8 cellular contexts compared by ENCODE assay signal in genomic region chr10:101830322-101831168, GRCh38.
A peak's percentile ranks its signal among the peaks of the same experiment; 100 is the strongest.
DNase-seq lines count a peak whose midpoint lies in the region; ATAC-seq and TF ChIP-seq lines count a peak whose summit lies in the region.

No MANE protein-coding gene starts in this region.

- peak overlapping the region; percentile 69 to 75 for H3K4me3 ChIP-seq in mucosa of rectum (ENCODE audit: low read length in 2 of 2)

- TF ChIP-seq CTCF in C4-2B (conservative IDR thresholded peaks at IDR 0.05) = no peak

- H3K36me3 ChIP-seq in mucosa of rectum (ENCODE audit: control insufficient read depth in 2 of 2, insufficient read depth in 2 of 2, low read length in 2 of 2) = peaks cover 0 to 3% of the 10 kb centered on the region in 2 donors

- no peaks in the 10 kb centered on the region for H3K9me3 ChIP-seq in mucosa of rectum (ENCODE audit: control insufficient read depth in 2 of 2, low read length in 2 of 2)

- H3K27me3 ChIP-seq in mucosa of rectum (ENCODE audit: control insufficient read depth in 2 of 2, insufficient read depth in 2 of 2, low read length in 2 of 2) = no peaks in the 10 kb centered on the region

- ATAC-seq in GM19397 (IDR thresholded peaks at IDR 0.05; ENCODE audit: unreplicated experiment) = peak; percentile 70
- ATAC-seq in HG03521 (IDR thresholded peaks at IDR 0.05; ENCODE audit: unreplicated experiment) = peak; percentile 58

- DNase-seq in NOMO-1 treated with dmso at 0.1 percent for 144 hours (lab: John Stamatoyannopoulos, UW; ENCODE audit: unreplicated experiment) (peak; percentile 82), epidermal melanocyte (ENCODE audit: insufficient read length, low spot score) (peak; percentile 91)
- DNase-seq in activated CD8-positive, alpha-beta memory T cell treated with anti-CD3 and anti-CD28 coated beads, Interleukin-2, amount 50 U/mL, for 48 hours = peak; percentile 92
- peak; percentile 77 to 89 for DNase-seq in stimulated activated CD8-positive, alpha-beta memory T cell treated with anti-CD3 and anti-CD28 coated beads, Interleukin-4, amount 100 ng/mL, for 4 hours (ENCODE audit: low read depth in 2 of 2, low spot score in 1 of 2)

- H3K9ac ChIP-seq in mucosa of rectum (ENCODE audit: low read depth in 1 of 2, low read length in 2 of 2) = peak overlapping the region; percentile 58 to 74

- peaks cover 10 to 17% of the 10 kb centered on the region in 2 donors for H3K4me1 ChIP-seq in mucosa of rectum (ENCODE audit: control insufficient read depth in 2 of 2, insufficient read depth in 2 of 2, low read length in 2 of 2)

- peak overlapping the region; percentile 30 for H3K27ac ChIP-seq in C4-2B
- peak overlapping the region; percentile 60 to 85 for H3K27ac ChIP-seq in mucosa of rectum (ENCODE audit: low read depth in 2 of 2, low read length in 2 of 2)

Comparison
In these comparisons a context has a peak if more than half of its experiments do, and no peak if none do; other contexts are left out.
1. Peak in every context shown above with its lines: DNase-seq, ATAC-seq, H3K4me3 ChIP-seq and H3K27ac ChIP-seq.